In the genomic region with DNA sequence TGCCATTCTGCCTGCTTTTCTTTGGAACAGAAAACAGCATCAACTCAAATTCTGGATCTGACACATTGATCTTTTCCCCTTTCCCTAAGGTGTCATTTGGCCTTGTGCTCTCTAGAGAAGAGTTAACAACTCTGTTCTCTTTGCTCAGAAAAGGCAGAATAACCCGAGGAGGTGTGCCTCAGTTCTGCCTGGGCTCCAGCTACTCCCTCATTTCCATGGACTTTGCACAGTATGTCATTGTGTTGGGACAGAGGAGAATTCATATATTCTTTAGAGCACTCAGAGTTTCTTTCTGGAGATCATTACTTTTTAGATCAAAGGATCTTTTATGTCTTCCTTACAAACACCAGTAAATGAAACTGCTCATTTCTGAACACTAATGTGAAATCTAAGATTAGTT, we compare ENCODE assay signal across 19 cellular contexts.
"Had no signal": no experiment of that assay in that cellular context is flagged by ENCODE, and none has a peak within 500 bp of the region (broad histone marks: within the 10 kb centered on the region; RNA-seq: fewer than 3 reads in every experiment).

No MANE protein-coding gene starts in this region.

- H3K27me3 ChIP-seq: foreskin keratinocyte, heart right ventricle, sigmoid colon, stomach, tibial artery, vagina had no signal

- DNase-seq: activated B cell treated with CpG ODN at 0.5 μM for 24 hours; activated CD4-positive, alpha-beta T cell treated with anti-CD3 and anti-CD28 coated beads, Interleukin-2, amount 10 ng/mL, durations not matched to agents 7 days and 5 days; activated CD8-positive, alpha-beta memory T cell treated with anti-CD3 and anti-CD28 coated beads, Interleukin-2, amount 50 U/mL, for 48 hours; activated naive CD8-positive, alpha-beta T cell treated with anti-CD3 and anti-CD28 coated beads, Interleukin-2, amount 10 ng/mL, durations not matched to agents 7 days and 5 days; cerebellar nuclear complex; effector memory CD8-positive, alpha-beta T cell; foreskin keratinocyte; heart right ventricle; left ventricle myocardium superior; mesenchymal stem cell; sigmoid colon; stimulated activated CD4-positive, alpha-beta T cell treated with anti-CD3 and anti-CD28 coated beads, Interleukin-2, amount 100 ng/mL, for 24 hours; stomach; T-helper 2 cell; tibial artery had no signal

- H3K27ac Mint-ChIP-seq: activated B cell treated with CpG ODN at 0.5 μM for 24 hours; activated CD4-positive, alpha-beta T cell treated with anti-CD3 and anti-CD28 coated beads, Interleukin-2, amount 10 ng/mL, durations not matched to agents 7 days and 5 days; activated naive CD8-positive, alpha-beta T cell treated with anti-CD3 and anti-CD28 coated beads, Interleukin-2, amount 10 ng/mL, durations not matched to agents 7 days and 5 days; activated T-helper 1 cell treated with anti-CD3 and anti-CD28 coated beads, Interleukin-12 subunit alpha, Interleukin-12 subunit beta, Interleukin-2, Interleukin-4 antibody, amounts not matched to agents 30 ng/mL and 10 ng/mL and 1 ng/mL, durations not matched to agents 14 hours and 24 hours and 36 hours; dendritic cell treated with granulocyte-macrophage colony-stimulating factor and Interleukin-4, amounts not matched to agents 40 ng/mL and 50 ng/mL, for 4 days; effector memory CD8-positive, alpha-beta T cell; nephron had no signal

- H3K36me3 ChIP-seq: vagina had no signal

- ATAC-seq: effector memory CD8-positive, alpha-beta T cell; foreskin keratinocyte; heart right ventricle; left ventricle myocardium superior had no signal

- H3K27me3 Mint-ChIP-seq: activated B cell treated with CpG ODN at 0.5 μM for 24 hours; activated CD4-positive, alpha-beta T cell treated with anti-CD3 and anti-CD28 coated beads, Interleukin-2, amount 10 ng/mL, durations not matched to agents 7 days and 5 days; dendritic cell treated with granulocyte-macrophage colony-stimulating factor and Interleukin-4, amounts not matched to agents 40 ng/mL and 50 ng/mL, for 4 days; effector memory CD8-positive, alpha-beta T cell had no signal

- H3K9me3 Mint-ChIP-seq: activated B cell treated with CpG ODN at 0.5 μM for 24 hours; activated CD4-positive, alpha-beta T cell treated with anti-CD3 and anti-CD28 coated beads, Interleukin-2, amount 10 ng/mL, durations not matched to agents 7 days and 5 days; activated naive CD8-positive, alpha-beta T cell treated with anti-CD3 and anti-CD28 coated beads, Interleukin-2, amount 10 ng/mL, durations not matched to agents 7 days and 5 days; activated T-helper 1 cell treated with anti-CD3 and anti-CD28 coated beads, Interleukin-12 subunit alpha, Interleukin-12 subunit beta, Interleukin-2, Interleukin-4 antibody, amounts not matched to agents 30 ng/mL and 10 ng/mL and 1 ng/mL, durations not matched to agents 14 hours and 24 hours and 36 hours; dendritic cell treated with granulocyte-macrophage colony-stimulating factor and Interleukin-4, amounts not matched to agents 40 ng/mL and 50 ng/mL, for 4 days; effector memory CD8-positive, alpha-beta T cell; nephron had no signal

- H3K4me1 ChIP-seq: foreskin keratinocyte, heart right ventricle, sigmoid colon, tibial artery, vagina had no signal

- H3K9me3 ChIP-seq: heart right ventricle, sigmoid colon, stomach, tibial artery, vagina had no signal

- H3K4me3 ChIP-seq: heart right ventricle, sigmoid colon, stomach, tibial artery, vagina had no signal

- H3K27ac ChIP-seq: foreskin keratinocyte, heart right ventricle, tibial artery, vagina had no signal

- H3K4me3 Mint-ChIP-seq: activated B cell treated with CpG ODN at 0.5 μM for 24 hours; activated CD4-positive, alpha-beta T cell treated with anti-CD3 and anti-CD28 coated beads, Interleukin-2, amount 10 ng/mL, durations not matched to agents 7 days and 5 days; activated naive CD8-positive, alpha-beta T cell treated with anti-CD3 and anti-CD28 coated beads, Interleukin-2, amount 10 ng/mL, durations not matched to agents 7 days and 5 days; activated T-helper 1 cell treated with anti-CD3 and anti-CD28 coated beads, Interleukin-12 subunit alpha, Interleukin-12 subunit beta, Interleukin-2, Interleukin-4 antibody, amounts not matched to agents 30 ng/mL and 10 ng/mL and 1 ng/mL, durations not matched to agents 14 hours and 24 hours and 36 hours; dendritic cell treated with granulocyte-macrophage colony-stimulating factor and Interleukin-4, amounts not matched to agents 40 ng/mL and 50 ng/mL, for 4 days; effector memory CD8-positive, alpha-beta T cell; nephron had no signal

- H3K4me1 Mint-ChIP-seq: activated B cell treated with CpG ODN at 0.5 μM for 24 hours; activated CD4-positive, alpha-beta T cell treated with anti-CD3 and anti-CD28 coated beads, Interleukin-2, amount 10 ng/mL, durations not matched to agents 7 days and 5 days; activated naive CD8-positive, alpha-beta T cell treated with anti-CD3 and anti-CD28 coated beads, Interleukin-2, amount 10 ng/mL, durations not matched to agents 7 days and 5 days; nephron had no signal
